20 cellular contexts compared by ENCODE assay signal in the genomic region with DNA sequence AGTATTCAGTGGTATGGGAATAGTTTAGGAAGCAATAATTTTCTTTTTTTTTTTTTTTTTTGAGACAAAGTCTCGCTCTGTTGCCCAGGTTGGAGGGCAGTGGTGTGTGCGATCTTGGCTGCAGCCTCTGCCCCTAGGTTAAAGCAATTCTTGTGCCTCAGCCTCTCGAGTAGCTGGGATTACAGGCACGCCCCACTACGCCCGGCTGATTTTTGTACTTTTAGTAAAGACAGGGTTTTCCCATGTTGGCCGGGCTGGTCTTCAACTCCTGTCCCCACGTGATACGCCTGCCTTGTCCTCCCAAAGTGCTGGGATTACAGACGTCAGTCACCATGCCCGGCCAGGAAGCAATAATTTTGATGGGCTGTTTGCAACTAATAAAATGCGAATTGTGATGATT.
DNase-seq lines count a peak whose midpoint lies in the region; ATAC-seq, FAIRE-seq and TF ChIP-seq lines count a peak whose summit lies in the region.
"Had no signal": no experiment of that assay in that cellular context is flagged by ENCODE, and none has a peak within 500 bp of the region (broad histone marks: within the 10 kb centered on the region; RNA-seq: fewer than 3 reads in every experiment).

No MANE protein-coding gene starts in this region.

- intact Hi-C loops in activated CD4-positive, alpha-beta memory T cell treated with anti-CD3 and anti-CD28 coated beads for 36 hours (cut with micrococcal nuclease), result no loop called here

- H3K4me1 Mint-ChIP-seq in CD4-positive, CD25-positive, alpha-beta regulatory T cell, result peaks cover 39 to 74% (median 50%) of the 10 kb centered on the region in 4 donors
- H3K4me1 Mint-ChIP-seq in endodermal cell (peaks cover 31% of the 10 kb centered on the region), nephron progenitor cell (peaks cover 30% of the 10 kb centered on the region)
- H3K4me1 Mint-ChIP-seq in activated CD4-positive, alpha-beta memory T cell treated with anti-CD3 and anti-CD28 coated beads for 36 hours (ENCODE audit: low read depth), result peaks cover 59% of the 10 kb centered on the region

- no peaks in the 10 kb centered on the region for H3K9me3 ChIP-seq in CD4-positive, CD25-positive, alpha-beta regulatory T cell (ENCODE audit: control insufficient read depth in 2 of 2, low read length in 2 of 2)
- H3K9me3 ChIP-seq in endodermal cell (ENCODE audit: control insufficient read depth, low read length), result no peaks in the 10 kb centered on the region
- H3K9me3 ChIP-seq in small intestine (ENCODE audit: control insufficient read depth, low read depth), result no peaks in the 10 kb centered on the region
- H3K9me3 ChIP-seq in tibial nerve, result no peaks in the 10 kb centered on the region
- H3K9me3 ChIP-seq: ascending aorta, neutrophil, right atrium auricular region, upper lobe of right lung had no signal

- no peak for TF ChIP-seq EP300 in tibial nerve (IDR thresholded peaks at IDR 0.05)

- peak overlapping the region; percentile 6 for H3K27ac ChIP-seq in CD4-positive, CD25-positive, alpha-beta regulatory T cell (ENCODE audit: insufficient read depth, low read length, poor library complexity, severe bottlenecking)
- H3K27ac ChIP-seq in endodermal cell (ENCODE audit: low read depth, low read length) (no peak overlapping the region), small intestine (ENCODE audit: low read depth in 1 of 2, low read length in 1 of 2) (no peak overlapping the region), tibial nerve (no peak overlapping the region)
- H3K27ac ChIP-seq: ascending aorta, neutrophil, right atrium auricular region, upper lobe of right lung had no signal

- FAIRE-seq in small intestine (lab: Jason Lieb, UNC), result no peak

- POLR2A ChIA-PET in activated CD4-positive, alpha-beta memory T cell treated with anti-CD3 and anti-CD28 coated beads for 36 hours (lab: Charles Lee), result interaction anchor here (0.6 to 1.3 kb wide), 3 partner anchors 11 to 54 kb away, joined by 3 to 6 read pairs (median 3); no protein-coding TSS in a partner anchor

- no peak for ATAC-seq in CD4-positive, CD25-positive, alpha-beta regulatory T cell (ENCODE audit: low read depth in 2 of 2)
- peak; percentile 35 for ATAC-seq in HG02943 (IDR thresholded peaks at IDR 0.05; ENCODE audit: low read depth, unreplicated experiment)
- ATAC-seq: upper lobe of right lung had no signal

- peak overlapping the region; percentile 63 for H3K4me3 ChIP-seq in CD4-positive, CD25-positive, alpha-beta regulatory T cell (ENCODE audit: low read depth, low read length)
- no peak overlapping the region for H3K4me3 ChIP-seq in endodermal cell (ENCODE audit: low read length)
- H3K4me3 ChIP-seq in small intestine (ENCODE audit: low read depth in 1 of 2, low read length in 2 of 2), result no peak overlapping the region
- H3K4me3 ChIP-seq in tibial nerve, result no peak overlapping the region
- H3K4me3 ChIP-seq: ascending aorta, right atrium auricular region, upper lobe of right lung had no signal

- DNase-seq in CD4-positive, CD25-positive, alpha-beta regulatory T cell, result no peak
- no peak for DNase-seq in endodermal cell
- peak; percentile 37 for DNase-seq in nephron progenitor cell
- DNase-seq in small intestine, result no peak
- no peak for DNase-seq in activated CD4-positive, alpha-beta memory T cell treated with anti-CD3 and anti-CD28 coated beads for 36 hours
- DNase-seq in cortex of kidney (lab: John Stamatoyannopoulos, UW), result no peak
- DNase-seq in tibial nerve (ENCODE audit: low spot score in 2 of 2), result no peak
- DNase-seq: COR-L47; EL; NCI-H1092; NCI-H2107; NCI-H524; SIG-M5; stimulated activated naive CD4-positive, alpha-beta T cell treated with Interleukin-2 at 50 U/mL for 16 hours; upper lobe of right lung had no signal

- H3K4me3 Mint-ChIP-seq in CD4-positive, CD25-positive, alpha-beta regulatory T cell, result peak overlapping the region in 1 of 4 donors; percentile 76
- H3K4me3 Mint-ChIP-seq in endodermal cell (no peak overlapping the region), nephron progenitor cell (peak overlapping the region; percentile 50)
- no peak overlapping the region for H3K4me3 Mint-ChIP-seq in activated CD4-positive, alpha-beta memory T cell treated with anti-CD3 and anti-CD28 coated beads for 36 hours

- peaks cover 0 to 2% (median 0%) of the 10 kb centered on the region in 7 donors for H3K9me3 Mint-ChIP-seq in CD4-positive, CD25-positive, alpha-beta regulatory T cell
- H3K9me3 Mint-ChIP-seq in endodermal cell (no peaks in the 10 kb centered on the region), nephron progenitor cell (no peaks in the 10 kb centered on the region)
- no peaks in the 10 kb centered on the region for H3K9me3 Mint-ChIP-seq in activated CD4-positive, alpha-beta memory T cell treated with anti-CD3 and anti-CD28 coated beads for 36 hours
- H3K9me3 Mint-ChIP-seq: T-helper 2 cell treated with Interferon-gamma antibody and Interleukin-4, amounts not matched to agents 5 μg/mL and 100 μg/mL, for 36 hours had no signal

- CTCF ChIA-PET in activated CD4-positive, alpha-beta memory T cell treated with anti-CD3 and anti-CD28 coated beads for 36 hours (lab: Charles Lee), result interaction anchor here (0.7 to 2.3 kb wide), 7 partner anchors 17 to 166 kb away, joined by 3 to 14 read pairs (median 3); partner anchors contain the start of gene FBXO34

- peaks cover 24% of the 10 kb centered on the region for H3K4me1 ChIP-seq in CD4-positive, CD25-positive, alpha-beta regulatory T cell (ENCODE audit: control insufficient read depth, insufficient read depth, low read length, poor library complexity, severe bottlenecking)
- H3K4me1 ChIP-seq in endodermal cell (ENCODE audit: control insufficient read depth, insufficient read depth, low read length) (peaks cover 4% of the 10 kb centered on the region), small intestine (ENCODE audit: control insufficient read depth in 2 of 2, insufficient read depth in 1 of 2, low read depth in 1 of 2, low read length in 1 of 2) (peaks cover 11 to 27% of the 10 kb centered on the region in 2 donors), tibial nerve (peaks cover 0 to 18% (median 2%) of the 10 kb centered on the region in 4 donors)
- H3K4me1 ChIP-seq: ascending aorta, upper lobe of right lung had no signal

- no peak overlapping the region for H3K9ac ChIP-seq in endodermal cell (ENCODE audit: extremely low read depth, low read length, poor library complexity, severe bottlenecking)

- H3K27me3 Mint-ChIP-seq in CD4-positive, CD25-positive, alpha-beta regulatory T cell, result no peaks in the 10 kb centered on the region
- H3K27me3 Mint-ChIP-seq in endodermal cell (ENCODE audit: insufficient read depth), result no peaks in the 10 kb centered on the region
- H3K27me3 Mint-ChIP-seq in nephron progenitor cell (ENCODE audit: low read depth, poor library complexity), result no peaks in the 10 kb centered on the region
- no peaks in the 10 kb centered on the region for H3K27me3 Mint-ChIP-seq in activated CD4-positive, alpha-beta memory T cell treated with anti-CD3 and anti-CD28 coated beads for 36 hours

- H3K36me3 ChIP-seq in CD4-positive, CD25-positive, alpha-beta regulatory T cell (ENCODE audit: control insufficient read depth, insufficient read depth, low read length), result peaks cover 15% of the 10 kb centered on the region
- H3K36me3 ChIP-seq in endodermal cell (ENCODE audit: control insufficient read depth, insufficient read depth, low read length) (peaks cover 54% of the 10 kb centered on the region), small intestine (ENCODE audit: control insufficient read depth in 2 of 2, insufficient read depth in 2 of 2, low read length in 2 of 2) (peaks cover 6% of the 10 kb centered on the region in 2 donors), tibial nerve (peaks cover 0 to 26% (median 0%) of the 10 kb centered on the region in 3 donors)

- 89 to 93% methylated on average over 10 to 12 of the region's 12 CpGs for WGBS in endodermal cell (ENCODE audit: insufficient coverage in 1 of 2, insufficient read length in 1 of 2), 2 experiments
- WGBS in small intestine, 3 donors, result 46 to 67% (median 66%) methylated on average over 12 of the region's 12 CpGs
- 44 to 64% methylated on average over 12 of the region's 12 CpGs for WGBS in tibial nerve, 2 donors

- H3K27me3 ChIP-seq in CD4-positive, CD25-positive, alpha-beta regulatory T cell (ENCODE audit: control insufficient read depth, insufficient read depth, low read length), result no peaks in the 10 kb centered on the region
- H3K27me3 ChIP-seq in endodermal cell (ENCODE audit: control insufficient read depth, insufficient read depth, low read length, poor library complexity, severe bottlenecking) (no peaks in the 10 kb centered on the region), small intestine (ENCODE audit: control insufficient read depth in 2 of 2, insufficient read depth in 2 of 2, low read length in 2 of 2) (no peaks in the 10 kb centered on the region), tibial nerve (no peaks in the 10 kb centered on the region)
- H3K27me3 ChIP-seq: ascending aorta, neutrophil, right atrium auricular region, upper lobe of right lung had no signal

- peaks cover 17% of the 10 kb centered on the region for H3K36me3 Mint-ChIP-seq in CD4-positive, CD25-positive, alpha-beta regulatory T cell
- H3K36me3 Mint-ChIP-seq in endodermal cell (ENCODE audit: low read depth) (peaks cover 36% of the 10 kb centered on the region), nephron progenitor cell (ENCODE audit: low read depth) (peaks cover 6% of the 10 kb centered on the region)
- peaks cover 16% of the 10 kb centered on the region for H3K36me3 Mint-ChIP-seq in activated CD4-positive, alpha-beta memory T cell treated with anti-CD3 and anti-CD28 coated beads for 36 hours

- TF ChIP-seq CTCF in endodermal cell (conservative IDR thresholded peaks at IDR 0.05) (no peak), nephron progenitor cell (IDR thresholded peaks at IDR 0.05) (no peak), tibial nerve (IDR thresholded peaks at IDR 0.05) (no peak)

- peak overlapping the region; percentile 42 to 96 (median 85) for H3K27ac Mint-ChIP-seq in CD4-positive, CD25-positive, alpha-beta regulatory T cell
- H3K27ac Mint-ChIP-seq in endodermal cell, result peak overlapping the region; percentile 29
- peak overlapping the region; percentile 86 for H3K27ac Mint-ChIP-seq in nephron progenitor cell
- no peak overlapping the region for H3K27ac Mint-ChIP-seq in activated CD4-positive, alpha-beta memory T cell treated with anti-CD3 and anti-CD28 coated beads for 36 hours
- H3K27ac Mint-ChIP-seq: T-helper 2 cell treated with Interferon-gamma antibody and Interleukin-4, amounts not matched to agents 5 μg/mL and 100 μg/mL, for 36 hours had no signal

- TF ChIP-seq POLR2A in tibial nerve (IDR thresholded peaks at IDR 0.05), result no peak
